In the genomic region with DNA sequence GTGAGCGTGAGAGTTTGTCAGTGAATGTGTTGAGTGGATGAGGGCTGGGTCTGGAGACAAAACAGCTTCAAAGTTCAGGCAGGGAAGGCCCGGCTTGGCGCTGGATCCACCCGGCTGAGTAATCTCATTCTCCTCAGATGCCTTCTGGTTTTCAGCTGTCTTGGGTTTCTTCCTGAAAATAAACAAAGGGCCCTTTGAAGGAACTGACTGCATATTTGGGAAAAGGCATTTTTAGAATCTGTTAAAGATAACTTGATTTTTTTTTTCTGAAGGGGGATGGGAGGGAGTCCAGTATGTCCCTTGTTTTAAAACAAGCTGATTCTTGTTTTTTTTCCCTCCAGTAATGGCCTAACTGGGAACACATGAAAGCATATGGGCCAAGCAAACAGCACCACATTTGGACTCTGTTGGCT, we compare ENCODE assay signal across 8 cellular contexts.
DNase-seq lines count a peak whose midpoint lies in the region; ATAC-seq and TF ChIP-seq lines count a peak whose summit lies in the region.
"Had no signal": no experiment of that assay in that cellular context is flagged by ENCODE, and none has a peak within 500 bp of the region (broad histone marks: within the 10 kb centered on the region; RNA-seq: fewer than 3 reads in every experiment).

No MANE protein-coding gene starts in this region.

- peak overlapping the region; percentile 69 to 87 for H3K27ac ChIP-seq in uterus

- H3K27me3 ChIP-seq in uterus = no peaks in the 10 kb centered on the region

- H3K9me3 Mint-ChIP-seq in nephron = no peaks in the 10 kb centered on the region

- no peaks in the 10 kb centered on the region for H3K36me3 ChIP-seq in uterus

- peak overlapping the region in 2 of 3 experiments; percentile 3 to 35 for H3K4me3 Mint-ChIP-seq in nephron

- no peak overlapping the region for H3K4me3 ChIP-seq in foreskin fibroblast (ENCODE audit: low read depth in 1 of 2, low read length in 2 of 2)
- no peak overlapping the region for H3K4me3 ChIP-seq in uterus

- H3K27ac Mint-ChIP-seq in nephron = peak overlapping the region in 2 of 3 experiments; percentile 61 to 82

- in situ Hi-C loops in SK-MEL-5 (cut with HindIII; ENCODE audit: low pct_unique_long_range_greater_than_20kb, low sequenced_read_pairs) = no loop called here

- peaks cover 20% of the 10 kb centered on the region for H3K36me3 Mint-ChIP-seq in nephron (ENCODE audit: low read depth)

- TF ChIP-seq CTCF in foreskin fibroblast (IDR thresholded peaks at IDR 0.05; ENCODE audit: low read depth, low read length) (no peak), nephron (IDR thresholded peaks at IDR 0.05; ENCODE audit: unreplicated experiment in 3 of 3) (no peak), uterus (IDR thresholded peaks at IDR 0.05) (no peak)

- H3K9me3 ChIP-seq in uterus = no peaks in the 10 kb centered on the region

- intact Hi-C loops in uterus (cut with DNase I; ENCODE audit: low total_unique reads) = no loop called here

- no peaks in the 10 kb centered on the region for H3K27me3 Mint-ChIP-seq in nephron (ENCODE audit: low read depth)

- H3K4me1 Mint-ChIP-seq in nephron = peaks cover 38% of the 10 kb centered on the region

- DNase-seq in SK-MEL-5 (ENCODE audit: low read depth, low spot score) (peak; percentile 97), foreskin fibroblast (peak; percentile 84 to 93), uterus (peak; percentile 61 to 73)
- DNase-seq in activated CD4-positive, alpha-beta T cell treated with anti-CD3 and anti-CD28 coated beads, Interleukin-2, amount 50 U/mL, for 1 hour = no peak
- DNase-seq: activated CD8-positive, alpha-beta memory T cell treated with anti-CD3 and anti-CD28 coated beads for 24 hours had no signal

- ATAC-seq in GM21515 (IDR thresholded peaks at IDR 0.05; ENCODE audit: unreplicated experiment) (no peak), HG02759 (IDR thresholded peaks at IDR 0.05; ENCODE audit: unreplicated experiment) (no peak)

- H3K4me1 ChIP-seq in uterus = peaks cover 5 to 12% of the 10 kb centered on the region in 2 donors

- TF ChIP-seq POLR2A in uterus (IDR thresholded peaks at IDR 0.05) = no peak
